In the genomic region with DNA sequence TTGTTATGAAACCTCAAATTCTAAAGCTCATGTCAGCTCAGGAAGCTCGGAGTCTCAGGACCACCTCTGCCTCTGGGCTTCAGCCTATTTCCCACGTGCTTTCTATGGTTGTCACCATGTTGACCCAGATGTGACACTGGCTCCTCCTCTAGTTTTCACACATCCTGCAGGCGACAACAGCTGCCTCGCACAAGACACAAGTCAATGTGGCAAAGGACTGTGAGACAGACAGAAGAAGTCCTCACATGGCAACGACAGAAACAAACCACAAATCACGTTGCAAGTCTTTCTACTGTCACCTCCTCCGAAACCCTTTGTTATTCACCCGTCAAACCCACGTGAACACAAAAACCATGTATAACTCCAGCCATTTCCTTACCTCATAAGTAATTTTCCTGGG, we compare ENCODE assay signal across 16 cellular contexts.
A peak's percentile ranks its signal among the peaks of the same experiment; 100 is the strongest.
DNase-seq lines count a peak whose midpoint lies in the region; FAIRE-seq and TF ChIP-seq lines count a peak whose summit lies in the region.
"Had no signal": no experiment of that assay in that cellular context is flagged by ENCODE, and none has a peak within 500 bp of the region (broad histone marks: within the 10 kb centered on the region; RNA-seq: fewer than 3 reads in every experiment).

No MANE protein-coding gene starts in this region.

- CTCF ChIA-PET in H1 (lab: Charles Lee; ENCODE audit: partially characterized antibody) = interaction anchor here (0.6 to 2.0 kb wide), 4 partner anchors 9 to 427 kb away, joined by 3 to 7 read pairs (median 4); no protein-coding TSS in a partner anchor

- H3K9ac ChIP-seq in H1 (replicated peaks in 1 of 4; ENCODE audit: extremely low read depth in 1 of 4, low read depth in 3 of 4, low read length in 3 of 4) = no peak overlapping the region
- no peak overlapping the region for H3K9ac ChIP-seq in mesendoderm (ENCODE audit: low read length)

- no peak overlapping the region for H4K91ac ChIP-seq in H1 (replicated peaks; ENCODE audit: insufficient read length, low read length)

- H3K14ac ChIP-seq in H1 (ENCODE audit: insufficient read length) = no peak overlapping the region

- H3K56ac ChIP-seq in H1 (replicated peaks; ENCODE audit: insufficient read length, low read depth, low read length) (no peak overlapping the region), mesendoderm (ENCODE audit: low read length) (no peak overlapping the region)

- H2AFZ ChIP-seq in H1 (ENCODE audit: low read length) = no peak overlapping the region

- H3K27ac ChIP-seq in H1 (ENCODE audit: low read depth, low read length) (no peak overlapping the region), mesendoderm (ENCODE audit: low read depth, low read length) (no peak overlapping the region)

- no peaks in the 10 kb centered on the region for H3K4me1 ChIP-seq in H1 (replicated peaks in 1 of 4; ENCODE audit: control insufficient read depth in 3 of 4, insufficient read depth in 4 of 4, low read length in 3 of 4)
- no peaks in the 10 kb centered on the region for H3K4me1 ChIP-seq in mesendoderm (ENCODE audit: control insufficient read depth, low read depth, low read length)

- FAIRE-seq in H1 (lab: Jason Lieb, UNC) = no peak
- FAIRE-seq: GM12892 had no signal

- H3K9me3 ChIP-seq in H1 (ENCODE audit: insufficient read depth in 2 of 2, low read depth in 1 of 2, low read length in 1 of 2) = no peaks in the 10 kb centered on the region

- TF ChIP-seq EP300 in H1 (IDR thresholded peaks at IDR 0.05; ENCODE audit: borderline replicate concordance in 1 of 2, low read depth in 2 of 2, low read length in 2 of 2) = no peak

- H3K4me2 ChIP-seq in H1 (ENCODE audit: insufficient read depth in 1 of 2, low read depth in 2 of 2, low read length in 2 of 2) (no peak overlapping the region), mesendoderm (ENCODE audit: low read length) (no peak overlapping the region)

- POLR2A ChIA-PET in H1 (lab: Charles Lee; ENCODE audit: partially characterized antibody) = interaction anchor here (0.9 kb wide), 1 partner anchor 35 kb away, joined by 3 read pairs; no protein-coding TSS in a partner anchor

- 90% methylated on average over 9 of the region's 9 CpGs; no CpG with 5 or more reads in 1 of the 2 experiments for WGBS in H1 (ENCODE audit: extremely low coverage in 1 of 2, insufficient coverage in 1 of 2, insufficient read length in 1 of 2, insufficient replicate concordance in 2 of 2, low coverage in 1 of 2, low lambda C conversion rate in 2 of 2, missing lambda C conversion rate in 1 of 2), 2 experiments
- WGBS in mesendoderm (ENCODE audit: extremely low coverage, insufficient coverage, low lambda C conversion rate) = no CpG with 5 or more reads among the region's 9 CpGs

- H3K79me1 ChIP-seq in H1 (ENCODE audit: low read depth, low read length) (no peaks in the 10 kb centered on the region), mesendoderm (ENCODE audit: low read length) (no peaks in the 10 kb centered on the region)

- H4K5ac ChIP-seq in H1 (ENCODE audit: insufficient read length, low read depth, low read length) (no peak overlapping the region), mesendoderm (ENCODE audit: low read length) (no peak overlapping the region)

- no peaks in the 10 kb centered on the region for H3K23me2 ChIP-seq in H1 (ENCODE audit: low read depth, low read length)

- H3K36me3 ChIP-seq in H1 (ENCODE audit: control insufficient read depth in 2 of 4, insufficient read depth in 4 of 4, low read length in 3 of 4) = no peaks in the 10 kb centered on the region
- no peaks in the 10 kb centered on the region for H3K36me3 ChIP-seq in mesendoderm (ENCODE audit: control insufficient read depth, insufficient read depth, low read length)

- H2BK5ac ChIP-seq in H1 (ENCODE audit: low read depth, low read length) (no peak overlapping the region), mesendoderm (ENCODE audit: low read length) (no peak overlapping the region)

- H2BK120ac ChIP-seq in H1 (replicated peaks; ENCODE audit: low read depth, low read length) = no peak overlapping the region
- no peak overlapping the region for H2BK120ac ChIP-seq in mesendoderm (ENCODE audit: low read depth, low read length)

- H3K23ac ChIP-seq in H1 (ENCODE audit: insufficient read length) = no peak overlapping the region
- no peak overlapping the region for H3K23ac ChIP-seq in mesendoderm (ENCODE audit: low read length)

- H2BK12ac ChIP-seq in H1 (ENCODE audit: low read depth, low read length) = no peak overlapping the region

- no peak overlapping the region for H2BK20ac ChIP-seq in H1 (ENCODE audit: low read length)

- TF ChIP-seq CTCF in GM12865 (IDR thresholded peaks at IDR 0.05; ENCODE audit: insufficient read depth, low read depth, low read length, missing control alignments) (no peak), H1 (IDR thresholded peaks at IDR 0.05; ENCODE audit: control extremely low read depth in 1 of 3, insufficient read depth in 1 of 3, low read depth in 1 of 3, low read length in 3 of 3) (no peak)

- H3K27me3 ChIP-seq in H1 (replicated peaks in 1 of 4; ENCODE audit: control insufficient read depth in 3 of 4, extremely low read depth in 1 of 4, insufficient read depth in 3 of 4, low read length in 3 of 4) = no peaks in the 10 kb centered on the region
- H3K27me3 ChIP-seq in mesendoderm (ENCODE audit: insufficient read depth, low read length, poor library complexity) = no peaks in the 10 kb centered on the region

- H3K4ac ChIP-seq in H1 (replicated peaks; ENCODE audit: insufficient read length, low read depth, low read length) (no peak overlapping the region), mesendoderm (ENCODE audit: low read depth, low read length) (no peak overlapping the region)

- H3K79me2 ChIP-seq in H1 (ENCODE audit: control insufficient read depth in 1 of 2, insufficient read depth in 2 of 2, low read length in 2 of 2) (no peaks in the 10 kb centered on the region), mesendoderm (ENCODE audit: control insufficient read depth, insufficient read depth, low read length) (no peaks in the 10 kb centered on the region)

- no peak for TF ChIP-seq RAD21 in H1 (IDR thresholded peaks at IDR 0.05 in 1 of 2, conservative IDR thresholded peaks at IDR 0.05 in 1 of 2; ENCODE audit: low read depth in 2 of 2, low read length in 2 of 2)

- H4K8ac ChIP-seq in H1 (ENCODE audit: extremely low read depth, insufficient read depth, low read length) (no peak overlapping the region), mesendoderm (ENCODE audit: low read depth, low read length) (no peak overlapping the region)

- H3K4me3 ChIP-seq in GM12865 (ENCODE audit: low read depth, low read length) (no peak overlapping the region), H1 (ENCODE audit: extremely low read depth in 1 of 4, insufficient read depth in 2 of 4, low read depth in 3 of 4, low read length in 4 of 4) (no peak overlapping the region), mesendoderm (ENCODE audit: low read length) (no peak overlapping the region)
- no peak overlapping the region for H3K4me3 ChIP-seq in Jurkat, Clone E6-1 (ENCODE audit: low read length)

- H2BK15ac ChIP-seq in H1 (ENCODE audit: low read length) (no peak overlapping the region), mesendoderm (replicated peaks; ENCODE audit: low read depth) (no peak overlapping the region)

- DNase-seq in GM12865 (ENCODE audit: low read depth) (peak; percentile 8), H1 (ENCODE audit: low read depth in 1 of 2, low spot score in 2 of 2) (no peak), mesendoderm (peak; percentile 20), amniotic stem cell (lab: John Stamatoyannopoulos, UW) (no peak), DMS153 (lab: John Stamatoyannopoulos, UW) (no peak), DMS 273 (lab: John Stamatoyannopoulos, UW; ENCODE audit: unreplicated experiment) (no peak), GOT3 (lab: John Stamatoyannopoulos, UW) (no peak)
- peak; percentile 42 for DNase-seq in Jurkat, Clone E6-1 (ENCODE audit: low read depth, low spot score)
- DNase-seq: C1 segment of cervical spinal cord; Calu3; CD4-positive, alpha-beta memory T cell; COR-L47; DMS79; GF-D8; H9 had no signal

- H4K20me1 ChIP-seq in H1 (replicated peaks in 1 of 2; ENCODE audit: control insufficient read depth in 1 of 2, insufficient read depth in 2 of 2, low read length in 2 of 2) = no peaks in the 10 kb centered on the region

- no peak overlapping the region for H2AK5ac ChIP-seq in H1 (ENCODE audit: low read depth, low read length)
- no peak overlapping the region for H2AK5ac ChIP-seq in mesendoderm (ENCODE audit: low read length)

- TF ChIP-seq POLR2A in H1 (IDR thresholded peaks at IDR 0.05; ENCODE audit: control extremely low read depth in 1 of 2, low read depth in 2 of 2, low read length in 2 of 2) = no peak

- H3K18ac ChIP-seq in H1 (ENCODE audit: extremely low read depth, low read length) (peak overlapping the region; percentile 16; the same call in 1 of the 2 replicates), mesendoderm (ENCODE audit: low read length) (no peak overlapping the region)

TF ChIP-seq in H1, 55 proteins besides CTCF, POLR2A, EP300 and RAD21 (continues in another document):
- TF ChIP-seq MAFK (IDR thresholded peaks at IDR 0.05; ENCODE audit: low read depth, low read length) (no peak), KDM1A (IDR thresholded peaks at IDR 0.05; ENCODE audit: borderline replicate concordance, low read length) (no peak), RNF2 (IDR thresholded peaks at IDR 0.05; ENCODE audit: borderline replicate concordance, low read depth, low read length, missing control alignments, poor library complexity, severe bottlenecking) (no peak), BACH1 (IDR thresholded peaks at IDR 0.05; ENCODE audit: low read length) (no peak)

Comparison
In these comparisons a context has a peak if more than half of its experiments do, and no peak if none do; other contexts are left out.
1. DNase-seq: peak in GM12865 (single experiment), Jurkat, Clone E6-1 (single experiment) and mesendoderm (single experiment); none in H1 (0 of 2), amniotic stem cell (single experiment), DMS153 (single experiment), DMS 273 (single experiment) and GOT3 (single experiment).